ENCODE assay signal across 16 cellular contexts in the genomic region with DNA sequence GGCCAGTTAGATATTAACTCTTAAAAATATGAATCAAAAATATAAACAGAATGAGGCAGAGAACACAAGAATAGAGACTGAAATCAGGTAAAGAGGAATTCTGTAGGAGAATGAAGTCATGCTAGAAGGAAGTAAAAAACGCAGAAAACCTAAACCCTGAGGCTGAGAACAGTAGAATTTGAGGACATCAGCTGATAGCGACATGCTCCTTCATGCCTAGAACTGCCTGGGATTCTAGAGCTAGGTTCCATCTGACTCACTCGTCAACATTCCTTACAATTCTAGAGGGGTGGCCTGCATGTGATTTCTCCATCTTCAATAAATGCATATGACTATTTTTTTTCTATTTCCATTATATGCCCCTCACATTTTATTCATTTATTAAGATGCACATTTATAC.
A peak's percentile ranks its signal among the peaks of the same experiment; 100 is the strongest.
DNase-seq lines count a peak whose midpoint lies in the region; ATAC-seq, FAIRE-seq and TF ChIP-seq lines count a peak whose summit lies in the region.
"Had no signal": no experiment of that assay in that cellular context is flagged by ENCODE, and none has a peak within 500 bp of the region (broad histone marks: within the 10 kb centered on the region; RNA-seq: fewer than 3 reads in every experiment).

No MANE protein-coding gene starts in this region.

- SMC1A ChIA-PET in GM12878 (lab: Charles Lee; ENCODE audit: uncharacterized antibody, unreplicated experiment), result interaction anchor here (0.6 kb wide), 1 partner anchor 74 kb away, joined by 3 read pairs; no protein-coding TSS in a partner anchor

- no peak overlapping the region for H3K27ac Mint-ChIP-seq in endodermal cell
- H3K27ac Mint-ChIP-seq: CD4-positive, alpha-beta T cell; H9 had no signal

- no peaks in the 10 kb centered on the region for H3K79me2 ChIP-seq in SK-N-SH (ENCODE audit: insufficient read depth)
- H3K79me2 ChIP-seq in GM12878 (ENCODE audit: control insufficient read depth, insufficient read depth, low read length), result no peaks in the 10 kb centered on the region
- no peaks in the 10 kb centered on the region for H3K79me2 ChIP-seq in smooth muscle cell (ENCODE audit: low read depth)

- POLR2A ChIA-PET in SK-N-SH (lab: Yijun Ruan, JAX), result no interaction called here
- POLR2A ChIA-PET in GM12878 (lab: Charles Lee), result no interaction called here

- no peak for TF ChIP-seq CTCF in SK-N-SH (IDR thresholded peaks at IDR 0.05)
- no peak for TF ChIP-seq CTCF in GM12878 (IDR thresholded peaks at IDR 0.05 in 2 of 3, conservative IDR thresholded peaks at IDR 0.05 in 1 of 3; ENCODE audit: control insufficient read depth in 2 of 3, extremely low read depth in 1 of 3, insufficient read depth in 1 of 3, low read depth in 3 of 3, low read length in 3 of 3)
- TF ChIP-seq CTCF in foreskin keratinocyte (conservative IDR thresholded peaks at IDR 0.05), result no peak
- no peak for TF ChIP-seq CTCF in smooth muscle cell (IDR thresholded peaks at IDR 0.05; ENCODE audit: borderline replicate concordance, insufficient read depth, poor library complexity, severe bottlenecking)
- TF ChIP-seq CTCF in endodermal cell (conservative IDR thresholded peaks at IDR 0.05), result no peak

- no peaks in the 10 kb centered on the region for H3K36me3 Mint-ChIP-seq in endodermal cell (ENCODE audit: low read depth)

- no peak overlapping the region for H3K4me3 Mint-ChIP-seq in endodermal cell
- H3K4me3 Mint-ChIP-seq: CD4-positive, alpha-beta T cell; H9 had no signal

- H3K4me2 ChIP-seq in SK-N-SH, result no peak overlapping the region
- H3K4me2 ChIP-seq in GM12878 (ENCODE audit: control insufficient read depth, insufficient read depth), result no peak overlapping the region
- no peak overlapping the region for H3K4me2 ChIP-seq in smooth muscle cell
- H3K4me2 ChIP-seq: A549 had no signal

- TF ChIP-seq RAD21 in SK-N-SH (IDR thresholded peaks at IDR 0.05; ENCODE audit: low read length) (no peak), GM12878 (IDR thresholded peaks at IDR 0.05; ENCODE audit: insufficient read depth, low read depth, low read length) (no peak)

- H3K9ac ChIP-seq in SK-N-SH, result no peak overlapping the region
- H3K9ac ChIP-seq in GM12878 (ENCODE audit: control insufficient read depth, insufficient read depth, low read length), result no peak overlapping the region
- H3K9ac ChIP-seq in smooth muscle cell (ENCODE audit: low read depth), result no peak overlapping the region
- H3K9ac ChIP-seq in endodermal cell (ENCODE audit: extremely low read depth, low read length, poor library complexity, severe bottlenecking), result no peak overlapping the region

- H3K9me2 ChIP-seq in SK-N-SH, result no peaks in the 10 kb centered on the region

- TF ChIP-seq POLR2A in GM12878 (IDR thresholded peaks at IDR 0.05; ENCODE audit: low read depth, low read length), result no peak

- FAIRE-seq in GM12878 (lab: Jason Lieb, UNC), result peak; percentile 69
- FAIRE-seq: A549, G401.6, H1 had no signal

- peak overlapping the region; percentile 44; the same call in 1 of the 2 replicates for H2AFZ ChIP-seq in SK-N-SH (ENCODE audit: low read depth)
- no peak overlapping the region for H2AFZ ChIP-seq in GM12878 (ENCODE audit: control insufficient read depth, low read depth, low read length)
- no peak overlapping the region for H2AFZ ChIP-seq in smooth muscle cell (ENCODE audit: low read depth)

- RAD21 ChIA-PET in GM12878 (lab: Charles Lee; ENCODE audit: unreplicated experiment), result no interaction called here

- H4K20me1 ChIP-seq in SK-N-SH (ENCODE audit: insufficient read depth), result no peaks in the 10 kb centered on the region
- no peaks in the 10 kb centered on the region for H4K20me1 ChIP-seq in GM12878 (ENCODE audit: control insufficient read depth, insufficient read depth)
- no peaks in the 10 kb centered on the region for H4K20me1 ChIP-seq in smooth muscle cell (ENCODE audit: low read depth)

- H3K36me3 ChIP-seq in SK-N-SH (replicated peaks in 1 of 2; ENCODE audit: control insufficient read depth in 1 of 2, insufficient read depth in 2 of 2, low read length in 1 of 2), result no peaks in the 10 kb centered on the region
- no peaks in the 10 kb centered on the region for H3K36me3 ChIP-seq in GM12878 (ENCODE audit: control insufficient read depth in 2 of 2, insufficient read depth in 2 of 2, low read length in 1 of 2)
- no peaks in the 10 kb centered on the region for H3K36me3 ChIP-seq in smooth muscle cell (ENCODE audit: low read depth)
- no peaks in the 10 kb centered on the region for H3K36me3 ChIP-seq in endodermal cell (ENCODE audit: control insufficient read depth, insufficient read depth, low read length)

- no peak overlapping the region for H3K27ac ChIP-seq in SK-N-SH (ENCODE audit: low read depth in 2 of 2, low read length in 1 of 2)
- H3K27ac ChIP-seq in GM12878 (ENCODE audit: control insufficient read depth, insufficient read depth), result no peak overlapping the region
- peak overlapping the region; percentile 24 for H3K27ac ChIP-seq in foreskin keratinocyte
- peak overlapping the region; percentile 54 for H3K27ac ChIP-seq in smooth muscle cell (ENCODE audit: low read depth)
- no peak overlapping the region for H3K27ac ChIP-seq in endodermal cell (ENCODE audit: low read depth, low read length)
- H3K27ac ChIP-seq: 22Rv1, A549, C4-2B had no signal

- H3K9me3 Mint-ChIP-seq in endodermal cell, result no peaks in the 10 kb centered on the region
- H3K9me3 Mint-ChIP-seq: H9 had no signal

- H3F3A ChIP-seq in SK-N-SH (replicated peaks; ENCODE audit: insufficient read depth) (no peaks in the 10 kb centered on the region), smooth muscle cell (ENCODE audit: low read depth) (no peaks in the 10 kb centered on the region)

- DNase-seq in SK-N-SH (no peak), GM12878 (ENCODE audit: low read depth, low spot score) (no peak), foreskin keratinocyte (peak; percentile 91 to 97), smooth muscle cell (lab: John Stamatoyannopoulos, UW; ENCODE audit: unreplicated experiment) (no peak), endodermal cell (no peak), DMS79 treated with DMSO at 0.1 percent for 48 hours (lab: John Stamatoyannopoulos, UW) (no peak)
- DNase-seq: AML-193; CD4-positive, alpha-beta T cell; H9 had no signal

- no peaks in the 10 kb centered on the region for H3K27me3 ChIP-seq in SK-N-SH (ENCODE audit: insufficient read depth)
- no peaks in the 10 kb centered on the region for H3K27me3 ChIP-seq in GM12878 (replicated peaks in 1 of 2; ENCODE audit: control insufficient read depth in 2 of 2, insufficient read depth in 2 of 2, low read length in 1 of 2)
- no peaks in the 10 kb centered on the region for H3K27me3 ChIP-seq in foreskin keratinocyte
- no peaks in the 10 kb centered on the region for H3K27me3 ChIP-seq in smooth muscle cell (ENCODE audit: low read depth)
- no peaks in the 10 kb centered on the region for H3K27me3 ChIP-seq in endodermal cell (ENCODE audit: control insufficient read depth, insufficient read depth, low read length, poor library complexity, severe bottlenecking)

- no peak overlapping the region for H3K4me3 ChIP-seq in SK-N-SH (ENCODE audit: low read depth in 2 of 2, low read length in 1 of 2)
- no peak overlapping the region for H3K4me3 ChIP-seq in GM12878
- H3K4me3 ChIP-seq in smooth muscle cell, result no peak overlapping the region
- no peak overlapping the region for H3K4me3 ChIP-seq in endodermal cell (ENCODE audit: low read length)
- H3K4me3 ChIP-seq: A549 had no signal

- no peaks in the 10 kb centered on the region for H3K27me3 Mint-ChIP-seq in endodermal cell (ENCODE audit: insufficient read depth)
- H3K27me3 Mint-ChIP-seq: CD4-positive, alpha-beta T cell had no signal

- no peaks in the 10 kb centered on the region for H3K4me1 Mint-ChIP-seq in endodermal cell
- H3K4me1 Mint-ChIP-seq: H9 had no signal

- in situ Hi-C loops in GM12878 (cut with MboI), result no loop called here

- H3K4me1 ChIP-seq in SK-N-SH (ENCODE audit: control insufficient read depth in 1 of 2, insufficient read depth in 2 of 2, low read depth in 1 of 2, low read length in 1 of 2), result no peaks in the 10 kb centered on the region; a peak in 1 of 4 replicates
- H3K4me1 ChIP-seq in GM12878 (ENCODE audit: control insufficient read depth, insufficient read depth, low read length), result no peaks in the 10 kb centered on the region
- peaks cover 21% of the 10 kb centered on the region for H3K4me1 ChIP-seq in foreskin keratinocyte
- H3K4me1 ChIP-seq in smooth muscle cell (ENCODE audit: low read depth), result peaks cover under 1% of the 10 kb centered on the region
- H3K4me1 ChIP-seq in endodermal cell (ENCODE audit: control insufficient read depth, insufficient read depth, low read length), result no peaks in the 10 kb centered on the region
- H3K4me1 ChIP-seq: A549 had no signal

- intact Hi-C loops in GM12878 (cut with micrococcal nuclease; ENCODE audit: unreplicated experiment), result no loop called here

- CTCF ChIA-PET in SK-N-SH (lab: Yijun Ruan, JAX), result interaction anchor here (0.5 kb wide), 1 partner anchor 1715 kb away, joined by 3 read pairs; no protein-coding TSS in a partner anchor
- CTCF ChIA-PET in GM12878 (lab: Yijun Ruan, JAX), result no interaction called here

- TF ChIP-seq EP300 in SK-N-SH (IDR thresholded peaks at IDR 0.05; ENCODE audit: borderline replicate concordance in 1 of 2, low read depth in 1 of 2, low read length in 1 of 2) (no peak), GM12878 (IDR thresholded peaks at IDR 0.05; ENCODE audit: borderline replicate concordance in 1 of 2, control insufficient read depth in 1 of 2, low read depth in 2 of 2, low read length in 2 of 2) (no peak)

- BruUV-seq in GM12878 (replicated peaks; lab: Mats Ljungman, UMichigan), result no TSS peak

- WGBS in SK-N-SH (ENCODE audit: low lambda C conversion rate), result 86% methylated on average over 3 of the region's 3 CpGs
- WGBS in GM12878 (ENCODE audit: insufficient coverage, insufficient replicate concordance, low lambda C conversion rate, missing lambda C conversion rate), result 10% methylated on average over 3 of the region's 3 CpGs
- 75% methylated on average over 3 of the region's 3 CpGs for WGBS in smooth muscle cell (ENCODE audit: low lambda C conversion rate)
- 89 to 92% methylated on average over 2 to 3 of the region's 3 CpGs for WGBS in endodermal cell (ENCODE audit: insufficient coverage in 1 of 2, insufficient read length in 1 of 2), 2 experiments

- no peak for ATAC-seq in SK-N-SH treated with all-trans-retinoic acid at 6 μM for 48 hours
- ATAC-seq in GM12878, result no peak
- peak; percentile 97 for ATAC-seq in foreskin keratinocyte
- ATAC-seq in HG02840 (IDR thresholded peaks at IDR 0.05; ENCODE audit: low FRiP score, unreplicated experiment), result no peak
- ATAC-seq: A549 had no signal

- H3K9me3 ChIP-seq in SK-N-SH (no peaks in the 10 kb centered on the region), GM12878 (replicated peaks; ENCODE audit: control insufficient read depth, insufficient read depth, low read length) (no peaks in the 10 kb centered on the region), smooth muscle cell (replicated peaks; ENCODE audit: low read depth) (no peaks in the 10 kb centered on the region), endodermal cell (ENCODE audit: control insufficient read depth, low read length) (no peaks in the 10 kb centered on the region)
- H3K9me3 ChIP-seq: A549 had no signal

TF ChIP-seq in SK-N-SH treated with all-trans-retinoic acid at 6 μM for 48 hours, 23 proteins besides CTCF, POLR2A, EP300 and RAD21 (continues in another document):
- TF ChIP-seq PPARA (CRISPR knock-in tag; IDR thresholded peaks at IDR 0.05; ENCODE audit: borderline replicate concordance) (no peak), CSDC2 (CRISPR knock-in tag; IDR thresholded peaks at IDR 0.05) (no peak)

TF ChIP-seq in GM12878, 131 proteins besides CTCF, POLR2A, EP300 and RAD21 (continues in another document):
- no peak for TF ChIP-seq RB1 (IDR thresholded peaks at IDR 0.05; ENCODE audit: borderline replicate concordance)

Comparison
In these comparisons a context has a peak if more than half of its experiments do, and no peak if none do; other contexts are left out.
1. DNase-seq: peak in foreskin keratinocyte (2 of 2); none in SK-N-SH (single experiment), GM12878 (single experiment), smooth muscle cell (single experiment), endodermal cell (single experiment) and DMS79 treated with DMSO at 0.1 percent for 48 hours (single experiment).
2. H3K27ac ChIP-seq: peak in foreskin keratinocyte (single experiment) and smooth muscle cell (single experiment); none in SK-N-SH (0 of 2), GM12878 (single experiment) and endodermal cell (single experiment).